In the genomic region with DNA sequence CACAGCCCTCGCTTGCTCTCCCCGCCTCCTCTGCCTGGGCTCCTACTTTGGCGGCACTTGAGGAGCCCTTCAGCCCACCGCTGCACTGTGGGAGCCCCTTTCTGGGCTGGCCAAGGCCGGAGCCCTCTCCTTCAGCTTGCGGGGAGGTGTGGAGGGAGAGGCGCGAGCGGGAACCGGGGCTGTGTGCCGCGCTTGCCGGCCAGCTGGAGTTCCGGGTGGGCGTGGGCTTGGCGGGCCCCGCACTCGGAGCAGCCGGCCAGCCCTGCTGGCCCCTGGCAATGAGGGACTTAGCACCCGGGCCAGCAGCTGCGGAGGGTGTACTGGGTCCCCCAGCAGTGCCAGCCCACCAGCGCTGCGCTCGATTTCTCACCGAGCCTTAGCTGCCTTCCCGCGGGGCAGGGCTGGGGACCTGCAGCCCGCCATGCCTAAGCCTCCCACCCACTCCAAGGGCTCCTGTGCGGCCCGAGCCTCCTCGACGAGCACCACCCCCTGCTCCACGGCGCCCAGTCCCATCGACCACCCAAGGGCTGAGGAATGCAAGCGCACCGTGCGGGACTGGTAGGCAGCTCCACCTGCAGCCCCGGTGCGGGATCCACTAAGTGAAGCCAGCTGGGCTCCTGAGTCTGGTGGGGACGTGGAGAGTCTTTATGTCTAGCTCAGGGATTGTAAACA, we compare ENCODE assay signal across 11 cellular contexts. TPM values are rescaled to one million over a fixed set of nuclear protein-coding genes. Genes with fewer than 3 reads are reported as not detected.
DNase-seq lines count a peak whose midpoint lies in the region; ATAC-seq, FAIRE-seq and TF ChIP-seq lines count a peak whose summit lies in the region.
"Not testable (repeated sequence)": the region's sequence is repeated elsewhere in the genome, so short reads cannot be mapped to it uniquely, and the experiment has no call there.
"Had no signal": no experiment of that assay in that cellular context is flagged by ENCODE, and none has a peak within 500 bp of the region (broad histone marks: within the 10 kb centered on the region; RNA-seq: fewer than 3 reads in every experiment).

No MANE protein-coding gene starts in this region.

- H2AFZ ChIP-seq in HepG2 (ENCODE audit: low read length), result not testable (repeated sequence)

- not testable (repeated sequence) for H3K27me3 Mint-ChIP-seq in CD4-positive, alpha-beta memory T cell; IgD-negative memory B cell; activated CD4-positive, alpha-beta T cell treated with anti-CD3 and anti-CD28 coated beads for 36 hours; activated naive CD4-positive, alpha-beta T cell treated with anti-CD3 and anti-CD28 coated beads for 36 hours (ENCODE audit: low read depth); naive thymus-derived CD8-positive, alpha-beta T cell; stimulated activated naive B cell treated with anti-CD40 and anti-IgM and Interleukin-4, amounts not matched to agents 10 μg/mL and 1 μg/mL and 100 μg/mL, for 72 hours

- not testable (repeated sequence) for TF ChIP-seq CTCF in 22Rv1 (IDR thresholded peaks at IDR 0.05); HepG2 (CRISPR knock-in tag; IDR thresholded peaks at IDR 0.05)

- in situ Hi-C loops in HepG2 (cut with HindIII; ENCODE audit: extremely low pct_ligation_motif_present, low pct_unique_long_range_greater_than_20kb), result not testable (repeated sequence)

- H3K9me3 ChIP-seq in CD4-positive, alpha-beta memory T cell (ENCODE audit: control insufficient read depth in 1 of 2, low read length in 2 of 2); HepG2 (ENCODE audit: low read length): not testable (repeated sequence)

- CTCF ChIA-PET in CD4-positive, alpha-beta memory T cell (lab: Charles Lee; ENCODE audit: partially characterized antibody), result interaction anchor here (1.1 to 9.8 kb wide), 9 partner anchors 15 to 171 kb away, joined by 3 to 184 read pairs (median 5); partner anchors contain the start of gene PSORS1C2
- CTCF ChIA-PET in activated CD4-positive, alpha-beta T cell treated with anti-CD3 and anti-CD28 coated beads for 36 hours (lab: Charles Lee), result interaction anchor here (0.6 to 2.9 kb wide), 6 partner anchors 11 to 403 kb away, joined by 3 to 33 read pairs (median 4); no protein-coding TSS in a partner anchor
- CTCF ChIA-PET in activated naive CD4-positive, alpha-beta T cell treated with anti-CD3 and anti-CD28 coated beads for 36 hours (lab: Charles Lee), result interaction anchor here (0.6 to 6.1 kb wide), 7 partner anchors 11 to 173 kb away, joined by 3 to 117 read pairs (median 3); partner anchors contain the start of gene PSORS1C2
- CTCF ChIA-PET in HepG2 (lab: Yijun Ruan, JAX; ENCODE audit: low intra/inter-chr PET ratio, low total read pairs), result interaction anchor here (3.2 kb wide), 2 partner anchors 172 kb away, joined by 14 to 67 read pairs; no protein-coding TSS in a partner anchor

- TF ChIP-seq RAD21 in HepG2 (CRISPR knock-in tag; IDR thresholded peaks at IDR 0.05), result not testable (repeated sequence)

- H3K27me3 ChIP-seq in CD4-positive, alpha-beta memory T cell (ENCODE audit: insufficient read depth, low read length); HepG2 (ENCODE audit: control insufficient read depth in 1 of 2, insufficient read depth in 2 of 2, low read length in 2 of 2): not testable (repeated sequence)

- H3K79me2 ChIP-seq in HepG2 (ENCODE audit: insufficient read depth, low read length), result peaks cover 13% of the 10 kb centered on the region

- not testable (repeated sequence) for DNase-seq in CD4-positive, alpha-beta memory T cell; activated CD4-positive, alpha-beta T cell treated with anti-CD3 and anti-CD28 coated beads for 36 hours; activated naive CD4-positive, alpha-beta T cell treated with anti-CD3 and anti-CD28 coated beads for 36 hours; HepG2 (ENCODE audit: low spot score); naive thymus-derived CD8-positive, alpha-beta T cell; stimulated activated naive B cell treated with anti-CD40 and anti-IgM and Interleukin-4, amounts not matched to agents 10 μg/mL and 1 μg/mL and 100 μg/mL, for 72 hours

- H3K27ac ChIP-seq in 22Rv1, result peak overlapping the region; percentile 92; the same call in 1 of the 2 replicates
- H3K27ac ChIP-seq in CD4-positive, alpha-beta memory T cell (ENCODE audit: low read depth, low read length); HepG2 (ENCODE audit: extremely low read length, insufficient read depth, low read length): not testable (repeated sequence)

- H3K4me1 Mint-ChIP-seq in CD4-positive, alpha-beta memory T cell, result peaks cover 30 to 56% (median 38%) of the 10 kb centered on the region in 4 donors
- H3K4me1 Mint-ChIP-seq in IgD-negative memory B cell, result peaks cover 19 to 21% (median 20%) of the 10 kb centered on the region in 3 donors
- H3K4me1 Mint-ChIP-seq in activated CD4-positive, alpha-beta T cell treated with anti-CD3 and anti-CD28 coated beads for 36 hours, result peaks cover 31% of the 10 kb centered on the region
- peaks cover 38% of the 10 kb centered on the region for H3K4me1 Mint-ChIP-seq in activated naive CD4-positive, alpha-beta T cell treated with anti-CD3 and anti-CD28 coated beads for 36 hours (ENCODE audit: low read depth)
- H3K4me1 Mint-ChIP-seq in naive thymus-derived CD8-positive, alpha-beta T cell, result peaks cover 15 to 52% (median 46%) of the 10 kb centered on the region in 4 donors
- H3K4me1 Mint-ChIP-seq in stimulated activated naive B cell treated with anti-CD40 and anti-IgM and Interleukin-4, amounts not matched to agents 10 μg/mL and 1 μg/mL and 100 μg/mL, for 72 hours, result peaks cover 16 to 25% of the 10 kb centered on the region in 2 donors

- not testable (repeated sequence) for H3K9me3 Mint-ChIP-seq in CD4-positive, alpha-beta memory T cell; IgD-negative memory B cell; activated CD4-positive, alpha-beta T cell treated with anti-CD3 and anti-CD28 coated beads for 36 hours (ENCODE audit: low read depth); activated naive CD4-positive, alpha-beta T cell treated with anti-CD3 and anti-CD28 coated beads for 36 hours; naive thymus-derived CD8-positive, alpha-beta T cell; stimulated activated naive B cell treated with anti-CD40 and anti-IgM and Interleukin-4, amounts not matched to agents 10 μg/mL and 1 μg/mL and 100 μg/mL, for 72 hours

- not testable (repeated sequence) for H3K4me2 ChIP-seq in HepG2 (ENCODE audit: low read depth, low read length)

- not testable (repeated sequence) for H3K9ac ChIP-seq in HepG2 (ENCODE audit: insufficient read depth, low read depth, low read length)

- not testable (repeated sequence) for TF ChIP-seq POLR2A in HepG2 (IDR thresholded peaks at IDR 0.05; ENCODE audit: insufficient read depth in 1 of 2, low read depth in 2 of 2, low read length in 2 of 2)

- BruUV-seq in HepG2 (replicated peaks; lab: Mats Ljungman, UMichigan), result not testable (repeated sequence)

- POLR2A ChIA-PET in CD4-positive, alpha-beta memory T cell (lab: Charles Lee; ENCODE audit: partially characterized antibody), result interaction anchor here (0.7 to 18.3 kb wide), 9 partner anchors 8 to 181 kb away, joined by 3 to 517 read pairs (median 7); partner anchors contain the start of genes CCHCR1, HLA-B and TCF19
- POLR2A ChIA-PET in activated CD4-positive, alpha-beta T cell treated with anti-CD3 and anti-CD28 coated beads for 36 hours (lab: Charles Lee), result interaction anchor here (0.6 to 1.7 kb wide), 2 partner anchors 24 to 171 kb away, joined by 3 to 5 read pairs; no protein-coding TSS in a partner anchor
- POLR2A ChIA-PET in HepG2 (lab: Yijun Ruan, JAX), result interaction anchor here (2.7 kb wide), 1 partner anchor 171 kb away, joined by 20 read pairs; no protein-coding TSS in a partner anchor
- POLR2A ChIA-PET in naive thymus-derived CD8-positive, alpha-beta T cell (lab: Charles Lee), result interaction anchor here (0.5 to 4.5 kb wide), 6 partner anchors 8 to 170 kb away, joined by 4 to 60 read pairs (median 8); partner anchors contain the start of genes CCHCR1, HLA-C and TCF19

- H3K4me1 ChIP-seq in CD4-positive, alpha-beta memory T cell (ENCODE audit: insufficient read depth, low read length), result peaks cover 27% of the 10 kb centered on the region
- peaks cover 39% of the 10 kb centered on the region for H3K4me1 ChIP-seq in HepG2 (ENCODE audit: insufficient read depth, low read length)

- 95% methylated on average over 27 of the region's 41 CpGs for WGBS in HepG2 (ENCODE audit: low lambda C conversion rate)

- intact Hi-C loops in CD4-positive, alpha-beta memory T cell (cut with micrococcal nuclease); HepG2 (cut with micrococcal nuclease; ENCODE audit: unreplicated experiment): not testable (repeated sequence)
- intact Hi-C loops in activated CD4-positive, alpha-beta T cell treated with anti-CD3 and anti-CD28 coated beads for 36 hours (cut with DNase I, micrococcal nuclease), result loop anchor here in 1 of 2 experiments (5.0 kb wide), 3 partner anchors 377 to 868 kb away; partner anchors contain the start of genes BAG6, LTA and TRIM39
- intact Hi-C loops in activated naive CD4-positive, alpha-beta T cell treated with anti-CD3 and anti-CD28 coated beads for 36 hours (cut with micrococcal nuclease), result loop anchor here (5.0 kb wide), 1 partner anchor 383 kb away; no protein-coding TSS in a partner anchor

- ATAC-seq in activated CD4-positive, alpha-beta T cell treated with anti-CD3 and anti-CD28 coated beads for 36 hours; HepG2; naive thymus-derived CD8-positive, alpha-beta T cell; stimulated activated naive B cell treated with anti-CD40 and anti-IgM and Interleukin-4, amounts not matched to agents 10 μg/mL and 1 μg/mL and 100 μg/mL, for 72 hours (replicated peaks): not testable (repeated sequence)

- H4K20me1 ChIP-seq in HepG2 (ENCODE audit: insufficient read depth, low read length), result not testable (repeated sequence)

- peak overlapping the region in 3 of 8 donors; percentile 43 to 96 (median 88) for H3K4me3 Mint-ChIP-seq in CD4-positive, alpha-beta memory T cell
- H3K4me3 Mint-ChIP-seq in IgD-negative memory B cell, result peak overlapping the region in 3 of 4 donors; percentile 49 to 96 (median 95)
- H3K4me3 Mint-ChIP-seq in activated CD4-positive, alpha-beta T cell treated with anti-CD3 and anti-CD28 coated beads for 36 hours; activated naive CD4-positive, alpha-beta T cell treated with anti-CD3 and anti-CD28 coated beads for 36 hours; stimulated activated naive B cell treated with anti-CD40 and anti-IgM and Interleukin-4, amounts not matched to agents 10 μg/mL and 1 μg/mL and 100 μg/mL, for 72 hours: not testable (repeated sequence)
- H3K4me3 Mint-ChIP-seq in naive thymus-derived CD8-positive, alpha-beta T cell, result peak overlapping the region in 8 of 10 donors; percentile 56 to 95 (median 88)

- peak overlapping the region in 4 of 7 donors; percentile 66 to 100 (median 98) for H3K27ac Mint-ChIP-seq in CD4-positive, alpha-beta memory T cell
- H3K27ac Mint-ChIP-seq in IgD-negative memory B cell, result peak overlapping the region in 1 of 3 donors; percentile 100
- H3K27ac Mint-ChIP-seq in activated CD4-positive, alpha-beta T cell treated with anti-CD3 and anti-CD28 coated beads for 36 hours, result peak overlapping the region; percentile 80
- H3K27ac Mint-ChIP-seq in activated naive CD4-positive, alpha-beta T cell treated with anti-CD3 and anti-CD28 coated beads for 36 hours, result peak overlapping the region; percentile 97
- peak overlapping the region in 8 of 10 donors; percentile 62 to 100 (median 96) for H3K27ac Mint-ChIP-seq in naive thymus-derived CD8-positive, alpha-beta T cell
- peak overlapping the region; percentile 37 for H3K27ac Mint-ChIP-seq in stimulated activated naive B cell treated with anti-CD40 and anti-IgM and Interleukin-4, amounts not matched to agents 10 μg/mL and 1 μg/mL and 100 μg/mL, for 72 hours

- H3K36me3 Mint-ChIP-seq in CD4-positive, alpha-beta memory T cell, result peaks cover 15 to 33% of the 10 kb centered on the region in 2 donors
- not testable (repeated sequence) for H3K36me3 Mint-ChIP-seq in IgD-negative memory B cell; stimulated activated naive B cell treated with anti-CD40 and anti-IgM and Interleukin-4, amounts not matched to agents 10 μg/mL and 1 μg/mL and 100 μg/mL, for 72 hours
- H3K36me3 Mint-ChIP-seq in activated CD4-positive, alpha-beta T cell treated with anti-CD3 and anti-CD28 coated beads for 36 hours (ENCODE audit: low read depth), result peaks cover 20% of the 10 kb centered on the region
- H3K36me3 Mint-ChIP-seq in activated naive CD4-positive, alpha-beta T cell treated with anti-CD3 and anti-CD28 coated beads for 36 hours (ENCODE audit: low read depth), result peaks cover 17% of the 10 kb centered on the region
- peaks cover 0 to 15% (median 4%) of the 10 kb centered on the region in 3 donors for H3K36me3 Mint-ChIP-seq in naive thymus-derived CD8-positive, alpha-beta T cell

- not testable (repeated sequence) for H3K36me3 ChIP-seq in CD4-positive, alpha-beta memory T cell (ENCODE audit: insufficient read depth, low read length); HepG2 (replicated peaks in 1 of 2; ENCODE audit: control insufficient read depth in 1 of 2, insufficient read depth in 2 of 2, low read length in 2 of 2)

- H3K4me3 ChIP-seq in CD4-positive, alpha-beta memory T cell (ENCODE audit: low read length in 2 of 2); HepG2 (replicated peaks in 1 of 3; ENCODE audit: insufficient read depth in 1 of 3, low read depth in 2 of 3, low read length in 3 of 3): not testable (repeated sequence)

- TF ChIP-seq EP300 in HepG2 (IDR thresholded peaks at IDR 0.05; ENCODE audit: low read depth in 2 of 2, low read length in 2 of 2); HepG2 (CRISPR knock-in tag; IDR thresholded peaks at IDR 0.05; ENCODE audit: borderline replicate concordance): not testable (repeated sequence)

- FAIRE-seq in HepG2 (lab: Jason Lieb, UNC), result not testable (repeated sequence)

RNA-seq across cellular contexts. Expression of gene POU5F1, which starts 25.0 kb away (rescaled TPM):
- not detected for total RNA-seq in CD4-positive, alpha-beta memory T cell
- not detected for polyA plus RNA-seq in CD4-positive, alpha-beta memory T cell
- 0.70 TPM for polyA plus RNA-seq in IgD-negative memory B cell
- under 1 TPM in 1 of 2 experiments, not detected in 1; 0.21 TPM for total RNA-seq in activated CD4-positive, alpha-beta T cell treated with anti-CD3 and anti-CD28 coated beads for 36 hours
- under 1 TPM in 1 of 2 experiments, not detected in 1; 0.48 TPM for total RNA-seq in activated naive CD4-positive, alpha-beta T cell treated with anti-CD3 and anti-CD28 coated beads for 36 hours
- total RNA-seq in HepG2 (2016; rRNA removed; fragmentation: Illumina TruSeq; extraction: Trizol), result 1.2 and 2.5 TPM in 2 replicates
- 0.30 and 0.44 TPM in 2 replicates for total RNA-seq in HepG2 (2016; cell fraction: cytosol; rRNA removed; fragmentation: Illumina TruSeq; extraction: Trizol; ENCODE audit: low read depth)
- 1.5 and 3.2 TPM in 2 replicates for total RNA-seq in HepG2 (2016; cell fraction: insoluble cytoplasmic fraction; rRNA removed; fragmentation: Illumina TruSeq; extraction: Trizol)
- total RNA-seq in HepG2 (2016; cell fraction: membrane; rRNA removed; fragmentation: Illumina TruSeq; extraction: Trizol), result 0.71 and 0.79 TPM in 2 replicates
- 3.5 and 8.6 TPM in 2 replicates for total RNA-seq in HepG2 (2016; cell fraction: nucleus; rRNA removed; fragmentation: Illumina TruSeq; extraction: Trizol)
- 6.8 and 7.2 TPM in 2 replicates for polyA plus RNA-seq in HepG2 (2011; rRNA removed)
- 1.7 and 3.2 TPM in 2 replicates for polyA plus RNA-seq in HepG2 (2011; cell fraction: cytosol; rRNA removed)
- polyA plus RNA-seq in HepG2 (2011; cell fraction: nucleus; rRNA removed), result 43.4 and 68.5 TPM in 2 replicates
- polyA plus RNA-seq in HepG2 (2012), result 6.2 and 8.3 TPM in 2 replicates
- polyA plus RNA-seq in HepG2 (2016; cell fraction: cytosol; fragmentation: Illumina TruSeq; extraction: Trizol; ENCODE audit: low read depth), result 0.62 and 0.85 TPM in 2 replicates
- polyA plus RNA-seq in HepG2 (2016; cell fraction: insoluble cytoplasmic fraction; fragmentation: Illumina TruSeq; extraction: Trizol; ENCODE audit: low read depth), result 1.5 and 2.4 TPM in 2 replicates
- 0.73 and 1.5 TPM in 2 replicates for polyA plus RNA-seq in HepG2 (2016; cell fraction: membrane; fragmentation: Illumina TruSeq; extraction: Trizol; ENCODE audit: low read depth)
- polyA plus RNA-seq in HepG2 (2016; cell fraction: nucleus; fragmentation: Illumina TruSeq; extraction: Trizol; ENCODE audit: insufficient read depth, low read depth), result 14.3 and 19.5 TPM in 2 replicates
- 0.42 and 3.8 TPM in 2 replicates for polyA minus RNA-seq in HepG2 (2011; rRNA and poly(A)+ RNA removed; ENCODE audit: low replicate concordance)
- 0.53 TPM in 1 of 2 replicates, not detected in the other for polyA minus RNA-seq in HepG2 (2011; cell fraction: cytosol; rRNA and poly(A)+ RNA removed)
- 11.1 and 13.0 TPM in 2 replicates for polyA minus RNA-seq in HepG2 (2011; cell fraction: nucleus; rRNA and poly(A)+ RNA removed)
- 1 to 10 TPM in 1 of 2 experiments, under 1 TPM in 1; 0.85 to 1.6 TPM for total RNA-seq in naive thymus-derived CD8-positive, alpha-beta T cell
- not detected for polyA plus RNA-seq in naive thymus-derived CD8-positive, alpha-beta T cell
- total RNA-seq: A673 had no signal
- polyA plus RNA-seq: AG04450 had no signal

RNA-seq across cellular contexts. Expression of gene TCF19, which starts 37.1 kb away (rescaled TPM):
- total RNA-seq in CD4-positive, alpha-beta memory T cell, result 1 to 10 TPM; 9.0 to 9.9 TPM
- 1 to 10 TPM; 6.2 to 6.8 TPM for polyA plus RNA-seq in CD4-positive, alpha-beta memory T cell
- polyA plus RNA-seq in IgD-negative memory B cell (14.9 TPM), HepG2 (2011; rRNA removed) (4.2 and 4.9 TPM in 2 replicates)
- total RNA-seq in activated CD4-positive, alpha-beta T cell treated with anti-CD3 and anti-CD28 coated beads for 36 hours, result 10 to 100 TPM; 82.6 to 88.0 TPM
- total RNA-seq in activated naive CD4-positive, alpha-beta T cell treated with anti-CD3 and anti-CD28 coated beads for 36 hours, result 10 to 100 TPM; 72.0 to 73.3 TPM
- total RNA-seq in HepG2 (2016; rRNA removed; fragmentation: Illumina TruSeq; extraction: Trizol), result 20.5 and 22.2 TPM in 2 replicates
- total RNA-seq in HepG2 (2016; cell fraction: cytosol; rRNA removed; fragmentation: Illumina TruSeq; extraction: Trizol; ENCODE audit: low read depth), result 8.5 and 9.7 TPM in 2 replicates
- total RNA-seq in HepG2 (2016; cell fraction: insoluble cytoplasmic fraction; rRNA removed; fragmentation: Illumina TruSeq; extraction: Trizol), result 17.5 and 22.8 TPM in 2 replicates
- total RNA-seq in HepG2 (2016; cell fraction: membrane; rRNA removed; fragmentation: Illumina TruSeq; extraction: Trizol), result 25.7 and 29.6 TPM in 2 replicates
- total RNA-seq in HepG2 (2016; cell fraction: nucleus; rRNA removed; fragmentation: Illumina TruSeq; extraction: Trizol), result 13.6 and 14.7 TPM in 2 replicates
- 3.5 and 5.9 TPM in 2 replicates for polyA plus RNA-seq in HepG2 (2011; cell fraction: cytosol; rRNA removed)
- polyA plus RNA-seq in HepG2 (2011; cell fraction: nucleus; rRNA removed), result 10.1 and 12.2 TPM in 2 replicates
- polyA plus RNA-seq in HepG2 (2012), result 2.8 and 4.9 TPM in 2 replicates
- polyA plus RNA-seq in HepG2 (2016; cell fraction: cytosol; fragmentation: Illumina TruSeq; extraction: Trizol; ENCODE audit: low read depth), result 7.5 and 9.1 TPM in 2 replicates
- 15.0 and 17.9 TPM in 2 replicates for polyA plus RNA-seq in HepG2 (2016; cell fraction: insoluble cytoplasmic fraction; fragmentation: Illumina TruSeq; extraction: Trizol; ENCODE audit: low read depth)
- polyA plus RNA-seq in HepG2 (2016; cell fraction: membrane; fragmentation: Illumina TruSeq; extraction: Trizol; ENCODE audit: low read depth), result 19.5 and 20.5 TPM in 2 replicates
- polyA plus RNA-seq in HepG2 (2016; cell fraction: nucleus; fragmentation: Illumina TruSeq; extraction: Trizol; ENCODE audit: insufficient read depth, low read depth), result 26.3 and 27.2 TPM in 2 replicates
- 7.4 and 26.1 TPM in 2 replicates for polyA minus RNA-seq in HepG2 (2011; rRNA and poly(A)+ RNA removed; ENCODE audit: low replicate concordance)
- 2.7 and 3.3 TPM in 2 replicates for polyA minus RNA-seq in HepG2 (2011; cell fraction: cytosol; rRNA and poly(A)+ RNA removed)
- 2.6 and 3.5 TPM in 2 replicates for polyA minus RNA-seq in HepG2 (2011; cell fraction: nucleus; rRNA and poly(A)+ RNA removed)
- total RNA-seq in naive thymus-derived CD8-positive, alpha-beta T cell, result 10 to 100 TPM in 1 of 2 experiments, 1 to 10 TPM in 1; 9.3 to 10.2 TPM
- polyA plus RNA-seq in naive thymus-derived CD8-positive, alpha-beta T cell, result 1 to 10 TPM; 5.6 to 9.7 (median 8.4) TPM

RNA-seq across cellular contexts. Expression of gene CCHCR1, which starts 37.8 kb away (rescaled TPM):
- total RNA-seq in CD4-positive, alpha-beta memory T cell, result 10 to 100 TPM; 29.8 to 30.5 TPM
- polyA plus RNA-seq in CD4-positive, alpha-beta memory T cell, result 1 to 10 TPM; 3.4 to 8.0 TPM
- 9.4 TPM for polyA plus RNA-seq in IgD-negative memory B cell
- 10 to 100 TPM; 39.7 to 57.6 TPM for total RNA-seq in activated CD4-positive, alpha-beta T cell treated with anti-CD3 and anti-CD28 coated beads for 36 hours
- 10 to 100 TPM; 40.0 to 44.5 TPM for total RNA-seq in activated naive CD4-positive, alpha-beta T cell treated with anti-CD3 and anti-CD28 coated beads for 36 hours
- 20.2 and 28.2 TPM in 2 replicates for total RNA-seq in HepG2 (2016; rRNA removed; fragmentation: Illumina TruSeq; extraction: Trizol)
- total RNA-seq in HepG2 (2016; cell fraction: cytosol; rRNA removed; fragmentation: Illumina TruSeq; extraction: Trizol; ENCODE audit: low read depth), result 5.6 and 7.6 TPM in 2 replicates
- total RNA-seq in HepG2 (2016; cell fraction: insoluble cytoplasmic fraction; rRNA removed; fragmentation: Illumina TruSeq; extraction: Trizol), result 19.0 and 29.4 TPM in 2 replicates
- total RNA-seq in HepG2 (2016; cell fraction: membrane; rRNA removed; fragmentation: Illumina TruSeq; extraction: Trizol), result 10.6 and 11.4 TPM in 2 replicates
- 20.5 and 26.7 TPM in 2 replicates for total RNA-seq in HepG2 (2016; cell fraction: nucleus; rRNA removed; fragmentation: Illumina TruSeq; extraction: Trizol)
- polyA plus RNA-seq in HepG2 (2011; rRNA removed), result 14.6 and 17.2 TPM in 2 replicates
- polyA plus RNA-seq in HepG2 (2011; cell fraction: cytosol; rRNA removed), result 8.4 and 14.3 TPM in 2 replicates
- polyA plus RNA-seq in HepG2 (2011; cell fraction: nucleus; rRNA removed), result 49.5 and 64.7 TPM in 2 replicates
- polyA plus RNA-seq in HepG2 (2012), result 12.0 and 18.0 TPM in 2 replicates
- 2.7 and 2.8 TPM in 2 replicates for polyA plus RNA-seq in HepG2 (2016; cell fraction: cytosol; fragmentation: Illumina TruSeq; extraction: Trizol; ENCODE audit: low read depth)
- 16.4 and 20.5 TPM in 2 replicates for polyA plus RNA-seq in HepG2 (2016; cell fraction: insoluble cytoplasmic fraction; fragmentation: Illumina TruSeq; extraction: Trizol; ENCODE audit: low read depth)
- 7.8 and 8.1 TPM in 2 replicates for polyA plus RNA-seq in HepG2 (2016; cell fraction: membrane; fragmentation: Illumina TruSeq; extraction: Trizol; ENCODE audit: low read depth)
- 72.2 and 76.1 TPM in 2 replicates for polyA plus RNA-seq in HepG2 (2016; cell fraction: nucleus; fragmentation: Illumina TruSeq; extraction: Trizol; ENCODE audit: insufficient read depth, low read depth)
- polyA minus RNA-seq in HepG2 (2011; rRNA and poly(A)+ RNA removed; ENCODE audit: low replicate concordance), result 12.4 and 20.4 TPM in 2 replicates
- polyA minus RNA-seq in HepG2 (2011; cell fraction: cytosol; rRNA and poly(A)+ RNA removed), result 3.7 and 6.5 TPM in 2 replicates
- polyA minus RNA-seq in HepG2 (2011; cell fraction: nucleus; rRNA and poly(A)+ RNA removed), result 19.4 and 23.5 TPM in 2 replicates
- 10 to 100 TPM; 36.4 to 37.8 TPM for total RNA-seq in naive thymus-derived CD8-positive, alpha-beta T cell
- 1 to 10 TPM; 6.3 to 9.2 (median 6.4) TPM for polyA plus RNA-seq in naive thymus-derived CD8-positive, alpha-beta T cell

RNA-seq across cellular contexts. Expression of gene PSORS1C2, which starts 56.6 kb away (rescaled TPM):
- total RNA-seq in CD4-positive, alpha-beta memory T cell, result not detected
- not detected for polyA plus RNA-seq in CD4-positive, alpha-beta memory T cell
- polyA plus RNA-seq in IgD-negative memory B cell (not detected), HepG2 (2011; rRNA removed) (not detected in 2 replicates)
- not detected for total RNA-seq in activated CD4-positive, alpha-beta T cell treated with anti-CD3 and anti-CD28 coated beads for 36 hours
- total RNA-seq in activated naive CD4-positive, alpha-beta T cell treated with anti-CD3 and anti-CD28 coated beads for 36 hours, result not detected
- not detected in 2 replicates for total RNA-seq in HepG2 (2016; rRNA removed; fragmentation: Illumina TruSeq; extraction: Trizol)
- not detected in 2 replicates for total RNA-seq in HepG2 (2016; cell fraction: cytosol; rRNA removed; fragmentation: Illumina TruSeq; extraction: Trizol; ENCODE audit: low read depth)
- not detected in 2 replicates for total RNA-seq in HepG2 (2016; cell fraction: insoluble cytoplasmic fraction; rRNA removed; fragmentation: Illumina TruSeq; extraction: Trizol)
- not detected in 2 replicates for total RNA-seq in HepG2 (2016; cell fraction: membrane; rRNA removed; fragmentation: Illumina TruSeq; extraction: Trizol)
- total RNA-seq in HepG2 (2016; cell fraction: nucleus; rRNA removed; fragmentation: Illumina TruSeq; extraction: Trizol), result not detected in 2 replicates
- polyA plus RNA-seq in HepG2 (2011; cell fraction: cytosol; rRNA removed), result not detected in 2 replicates
- not detected in 2 replicates for polyA plus RNA-seq in HepG2 (2011; cell fraction: nucleus; rRNA removed)
- not detected in 2 replicates for polyA plus RNA-seq in HepG2 (2012)
- polyA plus RNA-seq in HepG2 (2016; cell fraction: cytosol; fragmentation: Illumina TruSeq; extraction: Trizol; ENCODE audit: low read depth), result not detected in 2 replicates
- not detected in 2 replicates for polyA plus RNA-seq in HepG2 (2016; cell fraction: insoluble cytoplasmic fraction; fragmentation: Illumina TruSeq; extraction: Trizol; ENCODE audit: low read depth)
- polyA plus RNA-seq in HepG2 (2016; cell fraction: membrane; fragmentation: Illumina TruSeq; extraction: Trizol; ENCODE audit: low read depth), result not detected in 2 replicates
- polyA plus RNA-seq in HepG2 (2016; cell fraction: nucleus; fragmentation: Illumina TruSeq; extraction: Trizol; ENCODE audit: insufficient read depth, low read depth), result not detected in 2 replicates
- polyA minus RNA-seq in HepG2 (2011; rRNA and poly(A)+ RNA removed; ENCODE audit: low replicate concordance), result not detected in 2 replicates
- polyA minus RNA-seq in HepG2 (2011; cell fraction: cytosol; rRNA and poly(A)+ RNA removed), result not detected in 2 replicates
- polyA minus RNA-seq in HepG2 (2011; cell fraction: nucleus; rRNA and poly(A)+ RNA removed), result not detected in 2 replicates
- not detected for total RNA-seq in naive thymus-derived CD8-positive, alpha-beta T cell
- not detected for polyA plus RNA-seq in naive thymus-derived CD8-positive, alpha-beta T cell
- total RNA-seq: A673, H1 had no signal
- polyA plus RNA-seq: AG04450 had no signal
